14 cellular contexts compared by ENCODE assay signal in genomic region chr7:55524558-55525310, GRCh38. TPM values are rescaled to one million over a fixed set of nuclear protein-coding genes. Genes with fewer than 3 reads are reported as not detected.
DNase-seq lines count a peak whose midpoint lies in the region; ATAC-seq and TF ChIP-seq lines count a peak whose summit lies in the region.
"Had no signal": no experiment of that assay in that cellular context is flagged by ENCODE, and none has a peak within 500 bp of the region (broad histone marks: within the 10 kb centered on the region; RNA-seq: fewer than 3 reads in every experiment).

No MANE protein-coding gene starts in this region.

- peak overlapping the region; percentile 62 for H3K27ac Mint-ChIP-seq in CD8-positive, alpha-beta T cell
- no peak overlapping the region for H3K27ac Mint-ChIP-seq in activated CD8-positive, alpha-beta T cell treated with anti-CD3 and anti-CD28 coated beads for 36 hours
- H3K27ac Mint-ChIP-seq: nephron progenitor cell had no signal

- TF ChIP-seq CTCF in CD8-positive, alpha-beta T cell (IDR thresholded peaks at IDR 0.05) = no peak
- no peak for TF ChIP-seq CTCF in activated CD8-positive, alpha-beta T cell treated with anti-CD3 and anti-CD28 coated beads for 36 hours (IDR thresholded peaks at IDR 0.05)
- no peak for TF ChIP-seq CTCF in GM13976 (IDR thresholded peaks at IDR 0.05; ENCODE audit: borderline replicate concordance, control extremely low read depth, extremely low read depth, insufficient read depth, missing control alignments)

- no peak overlapping the region for H3K27ac ChIP-seq in CD8-positive, alpha-beta T cell (ENCODE audit: low read depth, low read length)
- H3K27ac ChIP-seq in mucosa of rectum (ENCODE audit: low read depth in 2 of 2, low read length in 2 of 2) = peak overlapping the region; percentile 20 to 28
- H3K27ac ChIP-seq: BLaER1, body of pancreas had no signal

- DNase-seq in CD8-positive, alpha-beta T cell = no peak
- DNase-seq in amniotic epithelial cell (ENCODE audit: low read depth) = peak; percentile 30
- no peak for DNase-seq in activated CD8-positive, alpha-beta T cell treated with anti-CD3 and anti-CD28 coated beads for 36 hours
- DNase-seq in GM13976 (ENCODE audit: low spot score) = no peak
- DNase-seq: body of pancreas, GF-D8, NCI-H526 treated with DMSO at 0.1 percent for 48 hours, nephron progenitor cell had no signal

- H3K9ac ChIP-seq in mucosa of rectum (ENCODE audit: low read depth in 1 of 2, low read length in 2 of 2) = no peak overlapping the region
- H3K9ac ChIP-seq: BLaER1 had no signal

- peaks cover 18% of the 10 kb centered on the region for H3K36me3 Mint-ChIP-seq in CD8-positive, alpha-beta T cell
- H3K36me3 Mint-ChIP-seq in activated CD8-positive, alpha-beta T cell treated with anti-CD3 and anti-CD28 coated beads for 36 hours (ENCODE audit: low read depth) = peaks cover 2% of the 10 kb centered on the region

- no peaks in the 10 kb centered on the region for H3K36me3 ChIP-seq in CD8-positive, alpha-beta T cell (ENCODE audit: insufficient read depth, low read length)
- peaks cover 0 to 3% of the 10 kb centered on the region in 2 donors for H3K36me3 ChIP-seq in mucosa of rectum (ENCODE audit: control insufficient read depth in 2 of 2, insufficient read depth in 2 of 2, low read length in 2 of 2)

- peaks cover 51% of the 10 kb centered on the region for H3K4me1 Mint-ChIP-seq in CD8-positive, alpha-beta T cell (ENCODE audit: low read depth)
- H3K4me1 Mint-ChIP-seq in activated CD8-positive, alpha-beta T cell treated with anti-CD3 and anti-CD28 coated beads for 36 hours (ENCODE audit: low read depth) = peaks cover 37% of the 10 kb centered on the region

- H3K4me1 ChIP-seq in CD8-positive, alpha-beta T cell (ENCODE audit: insufficient read depth, low read length) = no peaks in the 10 kb centered on the region
- H3K4me1 ChIP-seq in mucosa of rectum (ENCODE audit: control insufficient read depth in 2 of 2, insufficient read depth in 2 of 2, low read length in 2 of 2) = peaks cover 14 to 20% of the 10 kb centered on the region in 2 donors
- H3K4me1 ChIP-seq: body of pancreas had no signal

- no peaks in the 10 kb centered on the region for H3K9me3 Mint-ChIP-seq in CD8-positive, alpha-beta T cell
- no peaks in the 10 kb centered on the region for H3K9me3 Mint-ChIP-seq in activated CD8-positive, alpha-beta T cell treated with anti-CD3 and anti-CD28 coated beads for 36 hours
- H3K9me3 Mint-ChIP-seq: activated T-helper 1 cell treated with anti-CD3 and anti-CD28 coated beads, Interleukin-12 subunit alpha, Interleukin-12 subunit beta, Interleukin-2, Interleukin-4 antibody, amounts not matched to agents 30 ng/mL and 10 ng/mL and 1 ng/mL, durations not matched to agents 14 hours and 24 hours and 36 hours; nephron progenitor cell had no signal

- TF ChIP-seq RAD21 in Ishikawa (IDR thresholded peaks at IDR 0.05; ENCODE audit: low read depth) = 0 out of 2 replicates have a peak, but pooled peaks have one; percentile 4

- no peaks in the 10 kb centered on the region for H3K9me3 ChIP-seq in CD8-positive, alpha-beta T cell (ENCODE audit: low read length)
- no peaks in the 10 kb centered on the region for H3K9me3 ChIP-seq in mucosa of rectum (ENCODE audit: control insufficient read depth in 2 of 2, low read length in 2 of 2)
- H3K9me3 ChIP-seq: BLaER1, body of pancreas had no signal

- in situ Hi-C loops in GM13976 (cut with MboI; ENCODE audit: low sequenced_read_pairs, unreplicated experiment) = loop anchor here (25.0 kb wide), 1 partner anchor 237 kb away; no protein-coding TSS in a partner anchor

- intact Hi-C loops in CD8-positive, alpha-beta T cell (cut with DNase I, micrococcal nuclease) = no loop called here
- intact Hi-C loops in activated CD8-positive, alpha-beta T cell treated with anti-CD3 and anti-CD28 coated beads for 36 hours (cut with micrococcal nuclease) = no loop called here

- H3K27me3 ChIP-seq in CD8-positive, alpha-beta T cell (ENCODE audit: insufficient read depth, low read length) = no peaks in the 10 kb centered on the region
- H3K27me3 ChIP-seq in mucosa of rectum (ENCODE audit: control insufficient read depth in 2 of 2, insufficient read depth in 2 of 2, low read length in 2 of 2) = no peaks in the 10 kb centered on the region
- H3K27me3 ChIP-seq: BLaER1, body of pancreas had no signal

- CTCF ChIA-PET in CD8-positive, alpha-beta T cell (lab: Charles Lee) = no interaction called here
- CTCF ChIA-PET in activated CD8-positive, alpha-beta T cell treated with anti-CD3 and anti-CD28 coated beads for 36 hours (lab: Charles Lee) = interaction anchor here (1.2 to 1.8 kb wide), 4 partner anchors 8 to 91 kb away, joined by 3 to 6 read pairs (median 5); no protein-coding TSS in a partner anchor

- no peaks in the 10 kb centered on the region for H3K27me3 Mint-ChIP-seq in CD8-positive, alpha-beta T cell (ENCODE audit: low read depth)
- H3K27me3 Mint-ChIP-seq in activated CD8-positive, alpha-beta T cell treated with anti-CD3 and anti-CD28 coated beads for 36 hours = no peaks in the 10 kb centered on the region

- H3K4me3 Mint-ChIP-seq in CD8-positive, alpha-beta T cell = no peak overlapping the region
- no peak overlapping the region for H3K4me3 Mint-ChIP-seq in activated CD8-positive, alpha-beta T cell treated with anti-CD3 and anti-CD28 coated beads for 36 hours
- H3K4me3 Mint-ChIP-seq: activated T-helper 1 cell treated with anti-CD3 and anti-CD28 coated beads, Interleukin-12 subunit alpha, Interleukin-12 subunit beta, Interleukin-2, Interleukin-4 antibody, amounts not matched to agents 30 ng/mL and 10 ng/mL and 1 ng/mL, durations not matched to agents 14 hours and 24 hours and 36 hours; nephron progenitor cell had no signal

- no peak for ATAC-seq in CD8-positive, alpha-beta T cell
- ATAC-seq in GM21526 (IDR thresholded peaks at IDR 0.05; ENCODE audit: low FRiP score, unreplicated experiment) (no peak), GM18517 (IDR thresholded peaks at IDR 0.05; ENCODE audit: unreplicated experiment) (no peak)
- no peak for ATAC-seq in activated CD8-positive, alpha-beta T cell treated with anti-CD3 and anti-CD28 coated beads for 36 hours
- ATAC-seq: body of pancreas had no signal

- POLR2A ChIA-PET in CD8-positive, alpha-beta T cell (lab: Charles Lee) = no interaction called here
- POLR2A ChIA-PET in activated CD8-positive, alpha-beta T cell treated with anti-CD3 and anti-CD28 coated beads for 36 hours (lab: Charles Lee) = interaction anchor here (0.7 kb wide), 1 partner anchor 9 kb away, joined by 3 read pairs; no protein-coding TSS in a partner anchor

- no peak overlapping the region for H3K4me3 ChIP-seq in CD8-positive, alpha-beta T cell (ENCODE audit: low read depth, low read length)
- H3K4me3 ChIP-seq in mucosa of rectum (ENCODE audit: low read length in 2 of 2) = no peak overlapping the region
- H3K4me3 ChIP-seq: BLaER1, body of pancreas had no signal

- TF ChIP-seq EP300 in Ishikawa (IDR thresholded peaks at IDR 0.05; ENCODE audit: borderline replicate concordance) = no peak

TF ChIP-seq in Ishikawa, 13 proteins besides CTCF, POLR2A, EP300 and RAD21:
- TF ChIP-seq FOXM1 (IDR thresholded peaks at IDR 0.05; ENCODE audit: borderline replicate concordance, low read depth) (no peak), REST (IDR thresholded peaks at IDR 0.05; ENCODE audit: low read depth) (no peak)

RNA-seq across cellular contexts. Expression of gene VOPP1, which starts 47.6 kb away (rescaled TPM):
- 10 to 100 TPM; 38.7 to 38.9 TPM for total RNA-seq in CD8-positive, alpha-beta T cell
- 10 to 100 TPM; 32.6 to 34.7 TPM for total RNA-seq in activated CD8-positive, alpha-beta T cell treated with anti-CD3 and anti-CD28 coated beads for 36 hours
